21 cellular contexts compared by ENCODE assay signal in genomic region chr2:187819624-187820023, GRCh38.
DNase-seq lines count a peak whose midpoint lies in the region; ATAC-seq, FAIRE-seq and TF ChIP-seq lines count a peak whose summit lies in the region.
"Had no signal": no experiment of that assay in that cellular context is flagged by ENCODE, and none has a peak within 500 bp of the region (broad histone marks: within the 10 kb centered on the region; RNA-seq: fewer than 3 reads in every experiment).

No MANE protein-coding gene starts in this region.

- H3K4me1 Mint-ChIP-seq in naive thymus-derived CD4-positive, alpha-beta T cell = no peaks in the 10 kb centered on the region
- H3K4me1 Mint-ChIP-seq: CD14-positive monocyte; CD4-positive, alpha-beta memory T cell had no signal

- BruUV-seq in HepG2 (replicated peaks; lab: Mats Ljungman, UMichigan) = no TSS peak
- no TSS peak for BruUV-seq in PC-3 (replicated peaks; lab: Mats Ljungman, UMichigan)

- H3K79me2 ChIP-seq in HepG2 (ENCODE audit: insufficient read depth, low read length) = no peaks in the 10 kb centered on the region
- H3K79me2 ChIP-seq in PC-3 (ENCODE audit: low read length) = no peaks in the 10 kb centered on the region

- TF ChIP-seq RAD21 in HepG2 (CRISPR knock-in tag; IDR thresholded peaks at IDR 0.05) = no peak

- no peak overlapping the region for H3K9ac ChIP-seq in HepG2 (ENCODE audit: insufficient read depth, low read depth, low read length)
- H3K9ac ChIP-seq in PC-3 (ENCODE audit: low read length) = no peak overlapping the region
- H3K9ac ChIP-seq: BLaER1 had no signal

- peaks cover 0 to 6% (median 0%) of the 10 kb centered on the region in 11 donors for H3K9me3 Mint-ChIP-seq in naive thymus-derived CD4-positive, alpha-beta T cell
- H3K9me3 Mint-ChIP-seq: HFFc6 had no signal

- no peak overlapping the region for H3K27ac Mint-ChIP-seq in naive thymus-derived CD4-positive, alpha-beta T cell
- H3K27ac Mint-ChIP-seq: CD14-positive monocyte; CD4-positive, alpha-beta memory T cell; HFFc6 had no signal

- H3K4me2 ChIP-seq in HepG2 (ENCODE audit: low read depth, low read length) = no peak overlapping the region
- no peak overlapping the region for H3K4me2 ChIP-seq in PC-3 (ENCODE audit: low read length)
- H3K4me2 ChIP-seq: BLaER1 had no signal

- H3K36me3 Mint-ChIP-seq in naive thymus-derived CD4-positive, alpha-beta T cell = no peaks in the 10 kb centered on the region
- H3K36me3 Mint-ChIP-seq: CD14-positive monocyte; CD4-positive, alpha-beta memory T cell had no signal

- H3K36me3 ChIP-seq in HepG2 (replicated peaks in 1 of 2; ENCODE audit: control insufficient read depth in 1 of 2, insufficient read depth in 2 of 2, low read length in 2 of 2) (no peaks in the 10 kb centered on the region), right lobe of liver (no peaks in the 10 kb centered on the region), PC-3 (ENCODE audit: low read depth, low read length) (no peaks in the 10 kb centered on the region), tibial nerve (no peaks in the 10 kb centered on the region)
- no peaks in the 10 kb centered on the region for H3K36me3 ChIP-seq in naive thymus-derived CD4-positive, alpha-beta T cell (ENCODE audit: control insufficient read depth in 2 of 3, insufficient read depth in 3 of 3, low read length in 3 of 3)
- H3K36me3 ChIP-seq: BLaER1 had no signal

- H3K9me3 ChIP-seq in HepG2 (ENCODE audit: low read length) (no peaks in the 10 kb centered on the region; the same call in 1 of the 2 replicates), right lobe of liver (no peaks in the 10 kb centered on the region), PC-3 (ENCODE audit: low read length) (no peaks in the 10 kb centered on the region), tibial nerve (peaks cover 0 to 8% (median 0%) of the 10 kb centered on the region in 4 donors)
- H3K9me3 ChIP-seq in naive thymus-derived CD4-positive, alpha-beta T cell (ENCODE audit: control insufficient read depth in 2 of 3, low read length in 3 of 3) = no peaks in the 10 kb centered on the region

- DNase-seq in HepG2 (ENCODE audit: low spot score) = peak; percentile 35
- DNase-seq in right lobe of liver = no peak
- peak; percentile 5 for DNase-seq in LHCN-M2 (ENCODE audit: low read depth)
- peak; percentile 13 for DNase-seq in PC-3
- DNase-seq in tibial nerve (ENCODE audit: low spot score in 2 of 2) = no peak
- DNase-seq in SHP77 treated with DMSO at 0.1 percent for 48 hours (lab: John Stamatoyannopoulos, UW) = no peak
- no peak for DNase-seq in naive thymus-derived CD4-positive, alpha-beta T cell
- DNase-seq: CD4-positive, alpha-beta memory T cell; DMS153; DND-41; GDM1; GOT3; H7; HFFc6 had no signal

- no peak overlapping the region for H3K4me3 ChIP-seq in HepG2 (replicated peaks in 1 of 3; ENCODE audit: insufficient read depth in 1 of 3, low read depth in 2 of 3, low read length in 3 of 3)
- no peak overlapping the region for H3K4me3 ChIP-seq in right lobe of liver
- no peak overlapping the region for H3K4me3 ChIP-seq in PC-3 (ENCODE audit: low read length)
- H3K4me3 ChIP-seq in tibial nerve = no peak overlapping the region
- no peak overlapping the region for H3K4me3 ChIP-seq in naive thymus-derived CD4-positive, alpha-beta T cell (ENCODE audit: low read length)
- H3K4me3 ChIP-seq: BLaER1 had no signal

- H3K9me2 ChIP-seq in PC-3 (replicated peaks; ENCODE audit: low read length) = no peaks in the 10 kb centered on the region

- H3F3A ChIP-seq in PC-3 (ENCODE audit: low read length, unreplicated experiment) = no peaks in the 10 kb centered on the region

- 0% methylated on average over 1 of the region's 1 CpG for WGBS in HepG2 (ENCODE audit: low lambda C conversion rate)
- 79% methylated on average over 1 of the region's 1 CpG for WGBS in right lobe of liver (ENCODE audit: insufficient coverage, low coverage, low lambda C conversion rate, missing lambda C conversion rate)
- WGBS in tibial nerve, 2 donors = 81 to 85% methylated on average over 1 of the region's 1 CpG

- TF ChIP-seq POLR2A in HepG2 (IDR thresholded peaks at IDR 0.05; ENCODE audit: insufficient read depth in 1 of 2, low read depth in 2 of 2, low read length in 2 of 2) = no peak
- TF ChIP-seq POLR2A in right lobe of liver (IDR thresholded peaks at IDR 0.05) = no peak
- no peak for TF ChIP-seq POLR2A in tibial nerve (IDR thresholded peaks at IDR 0.05)

- intact Hi-C loops in HepG2 (cut with micrococcal nuclease; ENCODE audit: unreplicated experiment) (no loop called here), right lobe of liver (cut with DNase I) (no loop called here), PC-3 (cut with micrococcal nuclease) (no loop called here)
- intact Hi-C loops in naive thymus-derived CD4-positive, alpha-beta T cell (cut with micrococcal nuclease) = no loop called here

- no peak overlapping the region for H3K27ac ChIP-seq in HepG2 (ENCODE audit: extremely low read length, insufficient read depth, low read length)
- no peak overlapping the region for H3K27ac ChIP-seq in right lobe of liver
- no peak overlapping the region for H3K27ac ChIP-seq in PC-3 (ENCODE audit: low read length)
- no peak overlapping the region for H3K27ac ChIP-seq in tibial nerve
- H3K27ac ChIP-seq in naive thymus-derived CD4-positive, alpha-beta T cell (ENCODE audit: low read depth, low read length) = no peak overlapping the region
- H3K27ac ChIP-seq: 22Rv1, BLaER1 had no signal

- no peaks in the 10 kb centered on the region for H3K27me3 ChIP-seq in HepG2 (ENCODE audit: control insufficient read depth in 1 of 2, insufficient read depth in 2 of 2, low read length in 2 of 2)
- H3K27me3 ChIP-seq in right lobe of liver = no peaks in the 10 kb centered on the region
- no peaks in the 10 kb centered on the region for H3K27me3 ChIP-seq in PC-3 (ENCODE audit: low read length)
- H3K27me3 ChIP-seq in tibial nerve = no peaks in the 10 kb centered on the region
- H3K27me3 ChIP-seq in naive thymus-derived CD4-positive, alpha-beta T cell (ENCODE audit: control insufficient read depth in 2 of 2, insufficient read depth in 2 of 2, low read length in 2 of 2) = no peaks in the 10 kb centered on the region
- H3K27me3 ChIP-seq: BLaER1 had no signal

- no peak for TF ChIP-seq EP300 in HepG2 (IDR thresholded peaks at IDR 0.05; ENCODE audit: low read depth in 2 of 2, low read length in 2 of 2)
- TF ChIP-seq EP300 in HepG2 (CRISPR knock-in tag; IDR thresholded peaks at IDR 0.05; ENCODE audit: borderline replicate concordance) = no peak
- no peak for TF ChIP-seq EP300 in tibial nerve (IDR thresholded peaks at IDR 0.05)

- in situ Hi-C loops in HepG2 (cut with HindIII; ENCODE audit: extremely low pct_ligation_motif_present, low pct_unique_long_range_greater_than_20kb) = no loop called here

- no peak for FAIRE-seq in HepG2 (lab: Jason Lieb, UNC)
- FAIRE-seq: GM12892, GM18507 had no signal

- CTCF ChIA-PET in HepG2 (lab: Yijun Ruan, JAX; ENCODE audit: low intra/inter-chr PET ratio, low total read pairs) = no interaction called here
- CTCF ChIA-PET in PC-3 (lab: Charles Lee) = no interaction called here
- CTCF ChIA-PET in naive thymus-derived CD4-positive, alpha-beta T cell (lab: Charles Lee) = no interaction called here

- H3K4me3 Mint-ChIP-seq in naive thymus-derived CD4-positive, alpha-beta T cell = no peak overlapping the region
- H3K4me3 Mint-ChIP-seq: CD14-positive monocyte; CD4-positive, alpha-beta memory T cell; HFFc6 had no signal

- peak; percentile 75 for ATAC-seq in HepG2
- ATAC-seq in right lobe of liver = no peak
- ATAC-seq in PC-3 = peak; percentile 33; the same call in 1 of the 2 replicates
- no peak for ATAC-seq in HG02970 (IDR thresholded peaks at IDR 0.05; ENCODE audit: low FRiP score, unreplicated experiment)
- no peak for ATAC-seq in naive thymus-derived CD4-positive, alpha-beta T cell
- ATAC-seq: HCT116 had no signal

- TF ChIP-seq CTCF in HepG2 (CRISPR knock-in tag; IDR thresholded peaks at IDR 0.05) (no peak), right lobe of liver (IDR thresholded peaks at IDR 0.05) (no peak), PC-3 (conservative IDR thresholded peaks at IDR 0.05; ENCODE audit: low read depth, low read length) (no peak), tibial nerve (IDR thresholded peaks at IDR 0.05) (no peak)

- POLR2A ChIA-PET in HepG2 (lab: Yijun Ruan, JAX) (no interaction called here), PC-3 (lab: Charles Lee; ENCODE audit: unreplicated experiment) (interaction anchor here (0.7 kb wide), 1 partner anchor 905 kb away, joined by 26 read pairs; no protein-coding TSS in a partner anchor)
- POLR2A ChIA-PET in naive thymus-derived CD4-positive, alpha-beta T cell (lab: Charles Lee) = no interaction called here

- peaks cover 6% of the 10 kb centered on the region; the same call in 1 of the 2 replicates for H3K4me1 ChIP-seq in HepG2 (ENCODE audit: insufficient read depth, low read length)
- H3K4me1 ChIP-seq in right lobe of liver = peaks cover 0 to 5% (median 0%) of the 10 kb centered on the region in 4 donors
- no peaks in the 10 kb centered on the region for H3K4me1 ChIP-seq in PC-3 (ENCODE audit: insufficient read depth, low read length)
- H3K4me1 ChIP-seq in tibial nerve = no peaks in the 10 kb centered on the region
- H3K4me1 ChIP-seq in naive thymus-derived CD4-positive, alpha-beta T cell (ENCODE audit: control insufficient read depth in 2 of 2, insufficient read depth in 2 of 2, low read length in 2 of 2) = no peaks in the 10 kb centered on the region
- H3K4me1 ChIP-seq: BLaER1 had no signal

- H2AFZ ChIP-seq in HepG2 (ENCODE audit: low read length) = no peak overlapping the region
- H2AFZ ChIP-seq in PC-3 (ENCODE audit: low read length) = no peak overlapping the region

- no peaks in the 10 kb centered on the region for H4K20me1 ChIP-seq in HepG2 (ENCODE audit: insufficient read depth, low read length)
- no peaks in the 10 kb centered on the region for H4K20me1 ChIP-seq in PC-3 (ENCODE audit: low read length)
- H4K20me1 ChIP-seq: BLaER1 had no signal

- H3K27me3 Mint-ChIP-seq in naive thymus-derived CD4-positive, alpha-beta T cell = no peaks in the 10 kb centered on the region
- H3K27me3 Mint-ChIP-seq: CD4-positive, alpha-beta memory T cell had no signal

TF ChIP-seq in HepG2, 621 proteins besides CTCF, POLR2A, EP300 and RAD21 (continues in another document):
- TF ChIP-seq RARG (CRISPR knock-in tag; IDR thresholded peaks at IDR 0.05; ENCODE audit: low read depth) (no peak), BRF2 (CRISPR knock-in tag; IDR thresholded peaks at IDR 0.05) (no peak), CHD4 (IDR thresholded peaks at IDR 0.05; ENCODE audit: borderline replicate concordance, low read length) (no peak)

Comparison
In these comparisons a context has a peak if more than half of its experiments do, and no peak if none do; other contexts are left out.
1. ATAC-seq: peak in HepG2 (single experiment) and PC-3 (single experiment); none in right lobe of liver (0 of 4), HG02970 (single experiment) and naive thymus-derived CD4-positive, alpha-beta T cell (single experiment).
2. DNase-seq: peak in HepG2 (single experiment), LHCN-M2 (single experiment) and PC-3 (single experiment); none in right lobe of liver (0 of 3), tibial nerve (0 of 2), SHP77 treated with DMSO at 0.1 percent for 48 hours (single experiment) and naive thymus-derived CD4-positive, alpha-beta T cell (0 of 9).